In genomic region chr3:184174646-184175492, GRCh38 we compare ENCODE assay signal across 8 cellular contexts. TPM values are rescaled to one million over a fixed set of nuclear protein-coding genes. Genes with fewer than 3 reads are reported as not detected.
DNase-seq lines count a peak whose midpoint lies in the region; ATAC-seq and TF ChIP-seq lines count a peak whose summit lies in the region.

AP2M1 (plus strand) TSS chr3:184174855; CDS start chr3:184176994, 2,139 bp downstream.

- ATAC-seq in HG02623 (IDR thresholded peaks at IDR 0.05; ENCODE audit: unreplicated experiment) (peak; percentile 96), thoracic aorta (ENCODE audit: insufficient number of reproducible peaks, low FRiP score, low read depth) (peak; percentile 87)

- H3K36me3 ChIP-seq in osteoblast (ENCODE audit: insufficient read depth, low read length): peaks cover 49% of the 10 kb centered on the region
- H3K36me3 ChIP-seq in thoracic aorta: peaks cover 51% of the 10 kb centered on the region

- peak within 1 kb of the TSS; percentile 98 for H3K4me3 Mint-ChIP-seq in activated naive CD8-positive, alpha-beta T cell

- H3K4me3 ChIP-seq in osteoblast (ENCODE audit: insufficient read depth, low read length): peak within 1 kb of the TSS; percentile 93
- peak within 1 kb of the TSS; percentile 98 for H3K4me3 ChIP-seq in thoracic aorta

- H3K79me2 ChIP-seq in osteoblast (ENCODE audit: insufficient read depth, low read length): peaks cover 64% of the 10 kb centered on the region

- H3K27ac ChIP-seq in osteoblast (ENCODE audit: low read depth, low read length) (peak within 1 kb of the TSS; percentile 85), thoracic aorta (peak within 1 kb of the TSS; percentile 74 to 92)

- H4K20me1 ChIP-seq in osteoblast (ENCODE audit: insufficient read depth, low read length): peaks cover 59% of the 10 kb centered on the region

- peaks cover 68% of the 10 kb centered on the region for H3K4me1 ChIP-seq in osteoblast (ENCODE audit: insufficient read depth, low read length)
- H3K4me1 ChIP-seq in thoracic aorta (ENCODE audit: control insufficient read depth in 1 of 2, low read depth in 2 of 2): peaks cover 24 to 30% of the 10 kb centered on the region in 2 donors

- no peaks in the 10 kb centered on the region for H3K27me3 Mint-ChIP-seq in activated naive CD8-positive, alpha-beta T cell

- peak within 1 kb of the TSS; percentile 98 for H3K4me2 ChIP-seq in osteoblast (ENCODE audit: insufficient read depth, low read length)

- peak within 1 kb of the TSS; percentile 90 for H3K27ac Mint-ChIP-seq in activated naive CD8-positive, alpha-beta T cell

- H3K4me1 Mint-ChIP-seq in activated naive CD8-positive, alpha-beta T cell (ENCODE audit: low read depth): peaks cover 33% of the 10 kb centered on the region

- H3K27me3 ChIP-seq in osteoblast (ENCODE audit: insufficient read depth, low read length): no peaks in the 10 kb centered on the region
- H3K27me3 ChIP-seq in thoracic aorta (replicated peaks; ENCODE audit: insufficient read depth): no peaks in the 10 kb centered on the region

- H3K36me3 Mint-ChIP-seq in activated naive CD8-positive, alpha-beta T cell: no peaks in the 10 kb centered on the region

- peak within 1 kb of the TSS; percentile 72 for H2AFZ ChIP-seq in osteoblast (ENCODE audit: low read length)

- H3K9me3 ChIP-seq in osteoblast (ENCODE audit: low read depth, low read length) (no peaks in the 10 kb centered on the region), thoracic aorta (no peaks in the 10 kb centered on the region)

- TF ChIP-seq CTCF in GM10266 (IDR thresholded peaks at IDR 0.05; ENCODE audit: control insufficient read depth, insufficient read depth, low read depth, missing control alignments) (peak; percentile 17), osteoblast (IDR thresholded peaks at IDR 0.05; ENCODE audit: extremely low read depth, low read depth, low read length) (no peak), thoracic aorta (IDR thresholded peaks at IDR 0.05) (no peak)

- DNase-seq in GM10266 (ENCODE audit: extremely low spot score): peak; percentile 100
- DNase-seq in NCI-H1105 (lab: John Stamatoyannopoulos, UW): peak; percentile 100
- peak; percentile 96 for DNase-seq in SKM-1 treated with dmso at 0.1 percent for 144 hours (lab: John Stamatoyannopoulos, UW; ENCODE audit: unreplicated experiment)
- DNase-seq in glomerular visceral epithelial cell (ENCODE audit: extremely low spot score): peak; percentile 99
- DNase-seq in osteoblast (ENCODE audit: insufficient read length, low spot score, missing footprints): peak; percentile 99
- DNase-seq in thoracic aorta (ENCODE audit: low spot score): peak; percentile 97

- no peaks in the 10 kb centered on the region for H3K9me3 Mint-ChIP-seq in activated naive CD8-positive, alpha-beta T cell (ENCODE audit: low read depth)

RNA-seq across cellular contexts. Expression of gene AP2M1, which starts in this region (rescaled TPM):
- 375 and 427 TPM in 2 replicates for total RNA-seq in osteoblast
- 100 to 1,000 TPM; 194 to 203 TPM for total RNA-seq in thoracic aorta

Comparison
In these comparisons a context has a peak if more than half of its experiments do, and no peak if none do; other contexts are left out.
1. Peak in every context shown above with its lines: DNase-seq, ATAC-seq, H3K4me3 ChIP-seq and H3K27ac ChIP-seq.